1 cellular context compared by ENCODE assay signal in the genomic region with DNA sequence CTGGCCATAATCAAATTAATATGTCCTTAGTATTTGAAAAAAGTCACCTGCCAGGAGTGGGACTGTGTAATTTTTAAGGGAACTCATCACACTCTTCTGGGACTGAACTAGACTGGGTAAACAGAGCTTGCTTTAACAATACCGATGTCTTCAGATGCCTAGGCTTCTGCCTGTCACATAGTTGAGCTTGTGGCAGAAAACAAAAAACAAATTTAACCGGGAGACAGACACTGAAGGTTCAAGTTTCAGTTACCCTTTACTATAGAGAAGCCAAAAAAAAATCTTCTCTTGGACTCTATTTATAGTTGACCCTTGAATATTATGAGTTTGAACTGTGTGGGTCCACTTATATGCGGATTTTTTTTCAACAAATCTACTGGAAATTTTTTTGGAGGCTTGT.
TF ChIP-seq lines count a peak whose summit lies in the region.

No MANE protein-coding gene starts in this region.

TF ChIP-seq in GM12878, 131 proteins besides CTCF, POLR2A, EP300 and RAD21:
- no peak for TF ChIP-seq RBBP5 (conservative IDR thresholded peaks at IDR 0.05)
- no peak for TF ChIP-seq MTA2 (IDR thresholded peaks at IDR 0.05; ENCODE audit: low read depth)
- TF ChIP-seq RFX5 (IDR thresholded peaks at IDR 0.05; ENCODE audit: low read depth, low read length), result no peak
- no peak for TF ChIP-seq SP1 (IDR thresholded peaks at IDR 0.05; ENCODE audit: low read depth, low read length)
- TF ChIP-seq SPI1 (IDR thresholded peaks at IDR 0.05; ENCODE audit: borderline replicate concordance, insufficient read depth, low read depth, low read length), result no peak
- TF ChIP-seq, protein P1, sequence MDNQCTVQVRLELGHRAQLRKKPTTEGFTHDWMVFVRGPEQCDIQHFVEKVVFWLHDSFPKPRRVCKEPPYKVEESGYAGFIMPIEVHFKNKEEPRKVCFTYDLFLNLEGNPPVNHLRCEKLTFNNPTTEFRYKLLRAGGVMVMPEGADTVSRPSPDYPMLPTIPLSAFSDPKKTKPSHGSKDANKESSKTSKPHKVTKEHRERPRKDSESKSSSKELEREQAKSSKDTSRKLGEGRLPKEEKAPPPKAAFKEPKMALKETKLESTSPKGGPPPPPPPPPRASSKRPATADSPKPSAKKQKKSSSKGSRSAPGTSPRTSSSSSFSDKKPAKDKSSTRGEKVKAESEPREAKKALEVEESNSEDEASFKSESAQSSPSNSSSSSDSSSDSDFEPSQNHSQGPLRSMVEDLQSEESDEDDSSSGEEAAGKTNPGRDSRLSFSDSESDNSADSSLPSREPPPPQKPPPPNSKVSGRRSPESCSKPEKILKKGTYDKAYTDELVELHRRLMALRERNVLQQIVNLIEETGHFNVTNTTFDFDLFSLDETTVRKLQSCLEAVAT (IDR thresholded peaks at IDR 0.05), result no peak
- TF ChIP-seq TCF7 (IDR thresholded peaks at IDR 0.05; ENCODE audit: borderline replicate concordance), result no peak
- no peak for TF ChIP-seq NFXL1 (IDR thresholded peaks at IDR 0.05; ENCODE audit: borderline replicate concordance)
- TF ChIP-seq BMI1 (IDR thresholded peaks at IDR 0.05; ENCODE audit: borderline replicate concordance), result no peak
- TF ChIP-seq MYB (IDR thresholded peaks at IDR 0.05; ENCODE audit: borderline replicate concordance, low read depth, low read length), result no peak
- no peak for TF ChIP-seq CHD1 (IDR thresholded peaks at IDR 0.05; ENCODE audit: low read depth, low read length)
- no peak for TF ChIP-seq TBL1XR1 (IDR thresholded peaks at IDR 0.05; ENCODE audit: low read depth, low read length)
- no peak for TF ChIP-seq SREBF2 (IDR thresholded peaks at IDR 0.05; ENCODE audit: low read length)
- TF ChIP-seq RAD51 (IDR thresholded peaks at IDR 0.05), result no peak
- no peak for TF ChIP-seq BACH1 (IDR thresholded peaks at IDR 0.05; ENCODE audit: borderline replicate concordance)
- no peak for TF ChIP-seq RELA (IDR thresholded peaks at IDR 0.05; ENCODE audit: borderline replicate concordance, partially characterized antibody)
